Comparison of ENCODE assay signal across 9 cellular contexts in genomic region chr19:38977445-38978314, GRCh38. TPM values are rescaled to one million over a fixed set of nuclear protein-coding genes. Genes with fewer than 3 reads are reported as not detected.
DNase-seq lines count a peak whose midpoint lies in the region; ATAC-seq and TF ChIP-seq lines count a peak whose summit lies in the region.
"Had no signal": no experiment of that assay in that cellular context is flagged by ENCODE, and none has a peak within 500 bp of the region (broad histone marks: within the 10 kb centered on the region; RNA-seq: fewer than 3 reads in every experiment).

No MANE protein-coding gene starts in this region.

- H3K27ac ChIP-seq in effector memory CD4-positive, alpha-beta T cell (ENCODE audit: insufficient read depth, low read length, poor library complexity, severe bottlenecking) = no peak overlapping the region
- no peak overlapping the region for H3K27ac ChIP-seq in coronary artery

- peaks cover 5% of the 10 kb centered on the region for H3K36me3 Mint-ChIP-seq in mesothelial cell of epicardium

- no peak overlapping the region for H3K4me3 Mint-ChIP-seq in mesothelial cell of epicardium

- in situ Hi-C loops in SK-MEL-5 (cut with HindIII; ENCODE audit: low pct_unique_long_range_greater_than_20kb, low sequenced_read_pairs) = no loop called here

- peaks cover 8% of the 10 kb centered on the region for H3K27me3 ChIP-seq in effector memory CD4-positive, alpha-beta T cell (replicated peaks; ENCODE audit: control insufficient read depth, insufficient read depth, low read length, poor library complexity, severe bottlenecking)
- H3K27me3 ChIP-seq: sigmoid colon had no signal

- no peaks in the 10 kb centered on the region for H3K27me3 Mint-ChIP-seq in mesothelial cell of epicardium (ENCODE audit: low read depth)

- H3K4me1 Mint-ChIP-seq in mesothelial cell of epicardium = peaks cover 27% of the 10 kb centered on the region

- no peak overlapping the region for H3K4me3 ChIP-seq in effector memory CD4-positive, alpha-beta T cell (ENCODE audit: insufficient read depth, low read depth, low read length, poor library complexity, severe bottlenecking)
- no peak overlapping the region for H3K4me3 ChIP-seq in coronary artery
- H3K4me3 ChIP-seq: sigmoid colon had no signal

- peak; percentile 15 for DNase-seq in SK-MEL-5 (ENCODE audit: low read depth, low spot score)
- DNase-seq in mesothelial cell of epicardium (ENCODE audit: low spot score in 2 of 2, unreplicated experiment in 2 of 2) = no peak
- no peak for DNase-seq in effector memory CD4-positive, alpha-beta T cell
- DNase-seq in coronary artery (ENCODE audit: low spot score) = no peak
- DNase-seq: sigmoid colon had no signal

- H3K9me3 ChIP-seq in effector memory CD4-positive, alpha-beta T cell (ENCODE audit: control insufficient read depth, low read length) = no peaks in the 10 kb centered on the region
- H3K9me3 ChIP-seq: sigmoid colon had no signal

- no peak for TF ChIP-seq CTCF in mesothelial cell of epicardium (IDR thresholded peaks at IDR 0.05; ENCODE audit: unreplicated experiment)
- TF ChIP-seq CTCF in coronary artery (IDR thresholded peaks at IDR 0.05) = no peak

- no peaks in the 10 kb centered on the region for H3K36me3 ChIP-seq in effector memory CD4-positive, alpha-beta T cell (ENCODE audit: control insufficient read depth, insufficient read depth, low read length)
- H3K36me3 ChIP-seq: sigmoid colon had no signal

- ATAC-seq in GM18498 (IDR thresholded peaks at IDR 0.05; ENCODE audit: unreplicated experiment) = peak; percentile 71
- peak; percentile 85 for ATAC-seq in GM21825 (IDR thresholded peaks at IDR 0.05; ENCODE audit: unreplicated experiment)
- no peak for ATAC-seq in GM18519 (IDR thresholded peaks at IDR 0.05; ENCODE audit: low FRiP score, unreplicated experiment)
- no peak for ATAC-seq in GM18520 (IDR thresholded peaks at IDR 0.05; ENCODE audit: unreplicated experiment)

- H3K9me3 Mint-ChIP-seq in mesothelial cell of epicardium = peaks cover 5% of the 10 kb centered on the region

- peaks cover 3% of the 10 kb centered on the region for H3K4me1 ChIP-seq in effector memory CD4-positive, alpha-beta T cell (ENCODE audit: control insufficient read depth, insufficient read depth, low read length, poor library complexity, severe bottlenecking)

- peak overlapping the region; percentile 47 for H3K27ac Mint-ChIP-seq in mesothelial cell of epicardium

RNA-seq across cellular contexts. Expression of gene FBXO17, which starts 2.1 kb away (rescaled TPM):
- 29.0 and 30.3 TPM in 2 replicates for total RNA-seq in SK-MEL-5 (2014; rRNA removed; shearing (Covaris generic))
- 34.9 and 50.1 TPM in 2 replicates for polyA plus RNA-seq in SK-MEL-5 (2015; cell fraction: cytosol; rRNA removed)
- polyA plus RNA-seq in SK-MEL-5 (2015; cell fraction: nucleus; rRNA removed) = 66.6 and 96.0 TPM in 2 replicates
- 72.7 to 77.3 TPM (median 72.8 TPM) in 3 replicates for total RNA-seq in mesothelial cell of epicardium

RNA-seq across cellular contexts. Expression of gene MRPS12, which starts 46.9 kb away (rescaled TPM):
- total RNA-seq in SK-MEL-5 (2014; rRNA removed; shearing (Covaris generic)) = 73.1 and 83.7 TPM in 2 replicates
- polyA plus RNA-seq in SK-MEL-5 (2015; cell fraction: cytosol; rRNA removed) = 91.0 and 121 TPM in 2 replicates
- polyA plus RNA-seq in SK-MEL-5 (2015; cell fraction: nucleus; rRNA removed) = 24.3 and 43.2 TPM in 2 replicates
- 22.3 to 24.3 TPM (median 23.5 TPM) in 3 replicates for total RNA-seq in mesothelial cell of epicardium

RNA-seq across cellular contexts. Expression of gene SARS2, which starts 47.1 kb away (rescaled TPM):
- total RNA-seq in SK-MEL-5 (2014; rRNA removed; shearing (Covaris generic)) = 19.0 and 22.7 TPM in 2 replicates
- polyA plus RNA-seq in SK-MEL-5 (2015; cell fraction: cytosol; rRNA removed) = 30.7 and 42.5 TPM in 2 replicates
- 192 and 264 TPM in 2 replicates for polyA plus RNA-seq in SK-MEL-5 (2015; cell fraction: nucleus; rRNA removed)
- total RNA-seq in mesothelial cell of epicardium = 59.0 to 70.7 TPM (median 61.3 TPM) in 3 replicates

RNA-seq across cellular contexts. Expression of gene FBXO27, which starts 54.7 kb away (rescaled TPM):
- 0.32 and 1.0 TPM in 2 replicates for total RNA-seq in SK-MEL-5 (2014; rRNA removed; shearing (Covaris generic))
- polyA plus RNA-seq in SK-MEL-5 (2015; cell fraction: cytosol; rRNA removed) = 3.5 and 3.9 TPM in 2 replicates
- polyA plus RNA-seq in SK-MEL-5 (2015; cell fraction: nucleus; rRNA removed) = 0.33 and 2.3 TPM in 2 replicates
- 9.5 to 10.2 TPM (median 9.6 TPM) in 3 replicates for total RNA-seq in mesothelial cell of epicardium

Comparison
In these comparisons a context has a peak if more than half of its experiments do, and no peak if none do; other contexts are left out.
1. ATAC-seq: peak in GM18498 (single experiment) and GM21825 (single experiment); none in GM18519 (single experiment) and GM18520 (single experiment).